Comparison of ENCODE assay signal across 2 cellular contexts in genomic region chr6:43105538-43106218, GRCh38.
TF ChIP-seq lines count a peak whose summit lies in the region.

No MANE protein-coding gene starts in this region.

TF ChIP-seq in GM23338, 12 proteins besides CTCF, POLR2A, EP300 and RAD21:
- TF ChIP-seq EZH2phosphoT487 (IDR thresholded peaks at IDR 0.05; ENCODE audit: unreplicated experiment), result no peak
- no peak for TF ChIP-seq ZNF114 (CRISPR knock-in tag; IDR thresholded peaks at IDR 0.05)
- no peak for TF ChIP-seq ETS1 (IDR thresholded peaks at IDR 0.05)
- TF ChIP-seq ZNF462 (CRISPR knock-in tag; IDR thresholded peaks at IDR 0.05), result no peak
- no peak for TF ChIP-seq JUNB (IDR thresholded peaks at IDR 0.05; ENCODE audit: unreplicated experiment)
- TF ChIP-seq CREB1 (CRISPR knock-in tag; IDR thresholded peaks at IDR 0.05; ENCODE audit: low read depth), result no peak
- no peak for TF ChIP-seq ZNF331 (CRISPR knock-in tag; IDR thresholded peaks at IDR 0.05; ENCODE audit: low read depth)
- TF ChIP-seq EZH2 (IDR thresholded peaks at IDR 0.05; ENCODE audit: low read depth, unreplicated experiment), result no peak
- no peak for TF ChIP-seq POLR2AphosphoS5 (IDR thresholded peaks at IDR 0.05; ENCODE audit: low read depth)
- no peak for TF ChIP-seq REST (IDR thresholded peaks at IDR 0.05; ENCODE audit: unreplicated experiment)
- no peak for TF ChIP-seq STAT1 (IDR thresholded peaks at IDR 0.05; ENCODE audit: unreplicated experiment)
- TF ChIP-seq NANOG (IDR thresholded peaks at IDR 0.05; ENCODE audit: borderline replicate concordance), result no peak

TF ChIP-seq in H1, 55 proteins besides CTCF, POLR2A, EP300 and RAD21:
- TF ChIP-seq RNF2 (IDR thresholded peaks at IDR 0.05; ENCODE audit: borderline replicate concordance, low read depth, low read length, missing control alignments, poor library complexity, severe bottlenecking) (no peak), RFX5 (IDR thresholded peaks at IDR 0.05; ENCODE audit: borderline replicate concordance, low read depth, low read length) (no peak), MAFK (IDR thresholded peaks at IDR 0.05; ENCODE audit: low read depth, low read length) (no peak), GTF2F1 (IDR thresholded peaks at IDR 0.05; ENCODE audit: borderline replicate concordance, low read depth, low read length) (no peak), EZH2 (IDR thresholded peaks at IDR 0.05; ENCODE audit: low read depth, low read length, severe bottlenecking) (no peak), SAP30 (IDR thresholded peaks at IDR 0.05; ENCODE audit: insufficient read depth, insufficient replicate concordance, low read length) (no peak), BRCA1 (IDR thresholded peaks at IDR 0.05; ENCODE audit: low read depth, low read length) (no peak), CHD7 (IDR thresholded peaks at IDR 0.05; ENCODE audit: insufficient replicate concordance, low read length) (no peak), ZNF274 (IDR thresholded peaks at IDR 0.05; ENCODE audit: borderline replicate concordance, extremely low read depth, low read length) (no peak)
